9 cellular contexts compared by ENCODE assay signal in the genomic region with DNA sequence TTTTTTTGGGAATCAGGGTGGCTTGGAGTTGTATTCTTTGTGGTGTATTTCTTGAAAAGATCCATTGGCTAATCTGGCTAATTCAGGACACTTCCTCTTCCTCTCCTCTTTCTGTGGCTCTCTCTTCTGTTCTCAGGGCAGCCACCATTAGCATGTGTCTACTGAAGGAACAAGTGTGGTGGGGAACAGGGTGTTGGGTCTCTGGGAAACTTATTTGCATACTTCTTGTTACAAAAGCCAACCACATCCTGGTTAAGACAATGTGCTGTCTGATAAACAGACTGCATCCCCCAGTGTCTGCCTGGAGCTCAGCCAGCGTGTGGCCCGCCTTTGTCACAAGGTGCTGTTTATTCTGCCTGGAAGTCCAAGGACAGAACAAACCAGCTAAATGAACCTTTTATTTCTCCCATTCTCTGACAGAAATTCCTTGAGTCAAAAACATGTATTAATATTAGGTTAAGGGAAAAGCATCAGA.
DNase-seq lines count a peak whose midpoint lies in the region; ATAC-seq, FAIRE-seq and TF ChIP-seq lines count a peak whose summit lies in the region.
"Had no signal": no experiment of that assay in that cellular context is flagged by ENCODE, and none has a peak within 500 bp of the region (broad histone marks: within the 10 kb centered on the region; RNA-seq: fewer than 3 reads in every experiment).

No MANE protein-coding gene starts in this region.

- H3K36me3 Mint-ChIP-seq in CD8-positive, alpha-beta T cell: no peaks in the 10 kb centered on the region
- no peaks in the 10 kb centered on the region for H3K36me3 Mint-ChIP-seq in astrocyte (ENCODE audit: low read depth, unreplicated experiment)

- H3K4me1 ChIP-seq in CD8-positive, alpha-beta T cell (ENCODE audit: insufficient read depth, low read length): peaks cover 26% of the 10 kb centered on the region
- H3K4me1 ChIP-seq in SJSA1 (replicated peaks) (peaks cover 26% of the 10 kb centered on the region), astrocyte (ENCODE audit: insufficient read depth, low read length) (peaks cover 4% of the 10 kb centered on the region), spleen (peaks cover 11 to 39% (median 19%) of the 10 kb centered on the region in 6 donors)

- no peak overlapping the region for H3K27ac ChIP-seq in CD8-positive, alpha-beta T cell (ENCODE audit: low read depth, low read length)
- H3K27ac ChIP-seq in SJSA1 (peak overlapping the region; percentile 20), astrocyte (ENCODE audit: low read depth, low read length) (no peak overlapping the region), spleen (peak overlapping the region in 6 of 8 donors; percentile 55 to 76 (median 62))

- peak; percentile 64 for FAIRE-seq in astrocyte (lab: Jason Lieb, UNC)

- POLR2A ChIA-PET in CD8-positive, alpha-beta T cell (lab: Charles Lee): interaction anchor here (0.7 to 1.2 kb wide), 3 partner anchors 17 to 203 kb away, joined by 4 to 5 read pairs (median 4); a partner anchor contains a TSS

- TF ChIP-seq POLR2A in spleen (IDR thresholded peaks at IDR 0.05): no peak

- no peak overlapping the region for H3K9ac ChIP-seq in astrocyte (ENCODE audit: low read length)

- H3K4me2 ChIP-seq in astrocyte (ENCODE audit: low read length): no peak overlapping the region

- H3K27me3 ChIP-seq in CD8-positive, alpha-beta T cell (ENCODE audit: insufficient read depth, low read length): no peaks in the 10 kb centered on the region
- H3K27me3 ChIP-seq in SJSA1 (replicated peaks) (no peaks in the 10 kb centered on the region), astrocyte (ENCODE audit: insufficient read depth, low read length) (no peaks in the 10 kb centered on the region), spleen (replicated peaks in 1 of 7) (no peaks in the 10 kb centered on the region)

- H2AFZ ChIP-seq in astrocyte (ENCODE audit: low read depth, low read length): peak overlapping the region; percentile 36

- peak overlapping the region; percentile 51 for H3K4me3 Mint-ChIP-seq in CD8-positive, alpha-beta T cell
- peak overlapping the region; percentile 30 for H3K4me3 Mint-ChIP-seq in astrocyte (ENCODE audit: unreplicated experiment)

- H3K4me3 ChIP-seq in CD8-positive, alpha-beta T cell (ENCODE audit: low read depth, low read length): no peak overlapping the region
- H3K4me3 ChIP-seq in SJSA1 (no peak overlapping the region), astrocyte (ENCODE audit: insufficient read depth, low read depth, low read length) (no peak overlapping the region), spleen (no peak overlapping the region)
- H3K4me3 ChIP-seq: thoracic aorta had no signal

- H3K9me3 ChIP-seq in CD8-positive, alpha-beta T cell (ENCODE audit: low read length): no peaks in the 10 kb centered on the region
- H3K9me3 ChIP-seq in SJSA1 (replicated peaks) (no peaks in the 10 kb centered on the region), astrocyte (ENCODE audit: insufficient read depth, low read depth, low read length) (no peaks in the 10 kb centered on the region), spleen (no peaks in the 10 kb centered on the region)
- H3K9me3 ChIP-seq: thoracic aorta had no signal

- intact Hi-C loops in CD8-positive, alpha-beta T cell (cut with DNase I, micrococcal nuclease): loop anchor here (1.0 to 5.0 kb wide), 3 partner anchors 17 to 203 kb away; a partner anchor contains a TSS
- intact Hi-C loops in spleen (cut with DNase I; ENCODE audit: low total_unique reads): no loop called here

- no peaks in the 10 kb centered on the region for H3K79me2 ChIP-seq in astrocyte (ENCODE audit: insufficient read depth, low read length)

- no peaks in the 10 kb centered on the region for H3K9me3 Mint-ChIP-seq in CD8-positive, alpha-beta T cell
- peaks cover 2% of the 10 kb centered on the region for H3K9me3 Mint-ChIP-seq in astrocyte (ENCODE audit: unreplicated experiment)

- CTCF ChIA-PET in CD8-positive, alpha-beta T cell (lab: Charles Lee): interaction anchor here (1.1 kb wide), 1 partner anchor 35 kb away, joined by 4 read pairs; no protein-coding TSS in a partner anchor

- no peaks in the 10 kb centered on the region for H3K27me3 Mint-ChIP-seq in CD8-positive, alpha-beta T cell (ENCODE audit: low read depth)
- H3K27me3 Mint-ChIP-seq in astrocyte (ENCODE audit: low read depth, unreplicated experiment): no peaks in the 10 kb centered on the region

- no peaks in the 10 kb centered on the region for H4K20me1 ChIP-seq in astrocyte (ENCODE audit: insufficient read depth, low read length)

- peak overlapping the region; percentile 95 for H3K27ac Mint-ChIP-seq in CD8-positive, alpha-beta T cell
- peak overlapping the region; percentile 79 for H3K27ac Mint-ChIP-seq in astrocyte (ENCODE audit: unreplicated experiment)

- peaks cover 57% of the 10 kb centered on the region for H3K4me1 Mint-ChIP-seq in CD8-positive, alpha-beta T cell (ENCODE audit: low read depth)
- H3K4me1 Mint-ChIP-seq in astrocyte (ENCODE audit: low read depth, unreplicated experiment): peaks cover 23% of the 10 kb centered on the region

- TF ChIP-seq CTCF in CD8-positive, alpha-beta T cell (IDR thresholded peaks at IDR 0.05): no peak
- no peak for TF ChIP-seq CTCF in astrocyte (IDR thresholded peaks at IDR 0.05; ENCODE audit: insufficient read depth, low read depth, low read length)
- TF ChIP-seq CTCF in spleen (IDR thresholded peaks at IDR 0.05 in 8 of 11, conservative IDR thresholded peaks at IDR 0.05 in 3 of 11): no peak

- peak; percentile 97 for ATAC-seq in CD8-positive, alpha-beta T cell
- peak; percentile 100 for ATAC-seq in GM19324 (IDR thresholded peaks at IDR 0.05; ENCODE audit: low FRiP score, unreplicated experiment)
- ATAC-seq in HG03432 (IDR thresholded peaks at IDR 0.05; ENCODE audit: unreplicated experiment): peak; percentile 100

- no peaks in the 10 kb centered on the region for H3K36me3 ChIP-seq in CD8-positive, alpha-beta T cell (ENCODE audit: insufficient read depth, low read length)
- H3K36me3 ChIP-seq in SJSA1 (no peaks in the 10 kb centered on the region), astrocyte (ENCODE audit: insufficient read depth, low read length) (no peaks in the 10 kb centered on the region), spleen (no peaks in the 10 kb centered on the region)
- H3K36me3 ChIP-seq: thoracic aorta had no signal

- DNase-seq in CD8-positive, alpha-beta T cell: peak; percentile 25 to 85 (median 63)
- DNase-seq in SJSA1 (ENCODE audit: low read depth in 1 of 2, low spot score in 2 of 2) (peak; percentile 74 to 78), astrocyte (ENCODE audit: low read depth) (peak; percentile 57), iPS-NIHi11 (ENCODE audit: low spot score) (peak; percentile 68), spleen (peak; percentile 93), NCI-H524 treated with DMSO at 0.1 percent for 48 hours (lab: John Stamatoyannopoulos, UW) (no peak)

- 6 to 39% (median 12%) methylated on average over 2 of the region's 2 CpGs for WGBS in spleen, 5 donors

Comparison
In these comparisons a context has a peak if more than half of its experiments do, and no peak if none do; other contexts are left out.
1. H3K27ac ChIP-seq: peak in SJSA1 (single experiment) and spleen (6 of 8); none in CD8-positive, alpha-beta T cell (single experiment) and astrocyte (single experiment).
2. Peak in every context shown above with its lines, with median percentiles within 50 percentile points of each other: ATAC-seq.